ENCODE assay signal across 21 cellular contexts in the genomic region with DNA sequence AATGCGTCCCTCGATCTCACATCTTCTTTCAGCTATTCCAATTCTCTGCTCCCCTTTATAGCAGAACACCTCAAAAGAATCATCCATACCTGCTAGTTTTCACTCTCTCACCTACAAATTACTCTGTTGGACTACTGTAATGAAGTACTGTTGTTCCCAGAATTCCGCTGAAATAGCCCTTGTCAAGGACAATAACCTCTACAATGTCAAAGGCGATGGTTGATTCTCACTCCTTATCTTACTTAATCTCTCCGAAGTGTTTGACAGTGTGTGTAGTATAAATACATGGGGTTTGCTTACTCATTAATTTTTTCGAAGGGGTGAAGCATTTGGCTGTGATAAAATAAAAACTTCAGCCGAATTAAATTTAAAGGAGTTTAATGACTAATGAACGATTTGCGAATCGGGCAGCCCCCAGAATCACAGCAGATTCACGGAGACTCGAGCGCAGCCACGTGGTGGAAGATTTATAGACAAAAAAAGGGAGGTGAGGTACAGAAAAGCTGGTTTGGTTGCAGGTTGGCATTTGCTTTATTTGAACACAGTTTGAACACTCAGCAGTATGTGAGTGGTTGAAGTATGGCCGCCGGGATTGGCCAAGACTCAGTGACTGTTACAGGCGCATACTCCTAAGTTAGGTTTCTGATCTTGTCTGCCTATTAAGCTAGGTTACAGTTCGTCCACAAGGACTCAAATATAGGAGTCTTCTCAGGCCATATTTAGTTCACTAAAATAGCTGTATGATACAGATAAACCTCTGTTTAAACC.
"Had no signal": no experiment of that assay in that cellular context is flagged by ENCODE, and none has a peak within 500 bp of the region (broad histone marks: within the 10 kb centered on the region; RNA-seq: fewer than 3 reads in every experiment).

No MANE protein-coding gene starts in this region.

- H3K9me3 Mint-ChIP-seq: activated CD4-positive, alpha-beta memory T cell treated with anti-CD3 and anti-CD28 coated beads for 36 hours; activated naive CD8-positive, alpha-beta T cell treated with anti-CD3 and anti-CD28 coated beads, Interleukin-2, amount 10 ng/mL, durations not matched to agents 7 days and 5 days; naive thymus-derived CD8-positive, alpha-beta T cell; stimulated activated naive CD8-positive, alpha-beta T cell treated with anti-CD3 and anti-CD28 coated beads, Interleukin-15, amount 100 ng/mL, for 72 hours had no signal

- H3K4me1 ChIP-seq: tibial nerve had no signal

- H3K79me2 ChIP-seq: hepatocyte had no signal

- H2AFZ ChIP-seq: hepatocyte had no signal

- H3K4me3 ChIP-seq: coronary artery, hepatocyte, psoas muscle, right atrium auricular region, tibial nerve had no signal

- FAIRE-seq: endometrium, frontal cortex, urothelium cell line had no signal

- H3K27me3 ChIP-seq: hepatocyte, right atrium auricular region, tibial nerve had no signal

- H3K9me3 ChIP-seq: psoas muscle, right atrium auricular region, tibial nerve had no signal

- H3K27ac ChIP-seq: coronary artery, hepatocyte, psoas muscle, right atrium auricular region, tibial nerve had no signal

- H3K27ac Mint-ChIP-seq: activated CD4-positive, alpha-beta memory T cell treated with anti-CD3 and anti-CD28 coated beads for 36 hours; activated naive CD8-positive, alpha-beta T cell treated with anti-CD3 and anti-CD28 coated beads, Interleukin-2, amount 10 ng/mL, durations not matched to agents 7 days and 5 days; T-helper 17 cell had no signal

- H3K4me2 ChIP-seq: hepatocyte had no signal

- DNase-seq: activated CD4-positive, alpha-beta memory T cell treated with anti-CD3 and anti-CD28 coated beads for 36 hours; activated CD4-positive, alpha-beta T cell treated with anti-CD3 and anti-CD28 coated beads for 48 hours; activated naive CD4-positive, alpha-beta T cell treated with Interleukin-2 at 50 U/mL for 16 hours; activated naive CD8-positive, alpha-beta T cell treated with anti-CD3 and anti-CD28 coated beads, Interleukin-2, amount 10 ng/mL, durations not matched to agents 7 days and 5 days; activated T-cell treated with anti-CD3 and anti-CD28 coated beads, Interleukin-2, amount 50 U/mL, for 48 hours; amniotic stem cell; cerebellar nuclear complex; glutamatergic neuron; naive thymus-derived CD8-positive, alpha-beta T cell; psoas muscle; stimulated activated CD4-positive, alpha-beta T cell treated with anti-CD3 and anti-CD28 coated beads, Interleukin-1b, Interleukin-23, amount 100 ng/mL, for 48 hours; stimulated activated naive CD8-positive, alpha-beta T cell treated with anti-CD3 and anti-CD28 coated beads, Interleukin-15, amount 100 ng/mL, for 72 hours; SW 1271; T-helper 17 cell had no signal

- H3K4me3 Mint-ChIP-seq: activated CD4-positive, alpha-beta memory T cell treated with anti-CD3 and anti-CD28 coated beads for 36 hours; activated naive CD8-positive, alpha-beta T cell treated with anti-CD3 and anti-CD28 coated beads, Interleukin-2, amount 10 ng/mL, durations not matched to agents 7 days and 5 days; naive thymus-derived CD8-positive, alpha-beta T cell; stimulated activated naive CD8-positive, alpha-beta T cell treated with anti-CD3 and anti-CD28 coated beads, Interleukin-15, amount 100 ng/mL, for 72 hours; T-helper 17 cell had no signal

- H3K36me3 ChIP-seq: right atrium auricular region had no signal

- ATAC-seq: naive thymus-derived CD8-positive, alpha-beta T cell; psoas muscle; stimulated activated naive CD8-positive, alpha-beta T cell treated with anti-CD3 and anti-CD28 coated beads, Interleukin-15, amount 100 ng/mL, for 72 hours; T-helper 17 cell had no signal

- H3K27me3 Mint-ChIP-seq: activated CD4-positive, alpha-beta memory T cell treated with anti-CD3 and anti-CD28 coated beads for 36 hours; activated naive CD8-positive, alpha-beta T cell treated with anti-CD3 and anti-CD28 coated beads, Interleukin-2, amount 10 ng/mL, durations not matched to agents 7 days and 5 days; naive thymus-derived CD8-positive, alpha-beta T cell; stimulated activated naive CD8-positive, alpha-beta T cell treated with anti-CD3 and anti-CD28 coated beads, Interleukin-15, amount 100 ng/mL, for 72 hours; T-helper 17 cell had no signal
